22 cellular contexts compared by ENCODE assay signal in genomic region chr10:3727268-3727667, GRCh38. TPM values are rescaled to one million over a fixed set of nuclear protein-coding genes. Genes with fewer than 3 reads are reported as not detected.
DNase-seq lines count a peak whose midpoint lies in the region; ATAC-seq, FAIRE-seq and TF ChIP-seq lines count a peak whose summit lies in the region.
"Had no signal": no experiment of that assay in that cellular context is flagged by ENCODE, and none has a peak within 500 bp of the region (broad histone marks: within the 10 kb centered on the region; RNA-seq: fewer than 3 reads in every experiment).

No MANE protein-coding gene starts in this region.

- in situ Hi-C loops in GM12878 (cut with MboI) = no loop called here
- in situ Hi-C loops in HepG2 (cut with HindIII; ENCODE audit: extremely low pct_ligation_motif_present, low pct_unique_long_range_greater_than_20kb) = no loop called here

- intact Hi-C loops in GM12878 (cut with micrococcal nuclease; ENCODE audit: unreplicated experiment) = no loop called here
- intact Hi-C loops in HepG2 (cut with micrococcal nuclease; ENCODE audit: unreplicated experiment) = no loop called here
- intact Hi-C loops in adrenal gland (cut with DNase I) = no loop called here

- 78% methylated on average over 7 of the region's 7 CpGs for WGBS in GM12878 (ENCODE audit: insufficient coverage, insufficient replicate concordance, low lambda C conversion rate, missing lambda C conversion rate)
- 57% methylated on average over 7 of the region's 7 CpGs for WGBS in HepG2 (ENCODE audit: low lambda C conversion rate)
- no CpG with 5 or more reads among the region's 7 CpGs for WGBS in neuronal stem cell (ENCODE audit: extremely low coverage in 2 of 2, insufficient read length in 2 of 2, insufficient replicate concordance in 1 of 2), 2 donors
- WGBS in adrenal gland, 4 donors = 85 to 91% (median 88%) methylated on average over 7 of the region's 7 CpGs

- CTCF ChIA-PET in GM12878 (lab: Yijun Ruan, JAX) = no interaction called here
- CTCF ChIA-PET in HepG2 (lab: Yijun Ruan, JAX; ENCODE audit: low intra/inter-chr PET ratio, low total read pairs) = no interaction called here

- no peaks in the 10 kb centered on the region for H3K27me3 Mint-ChIP-seq in mesothelial cell of epicardium (ENCODE audit: low read depth)

- SMC1A ChIA-PET in GM12878 (lab: Charles Lee; ENCODE audit: uncharacterized antibody, unreplicated experiment) = no interaction called here

- no peak overlapping the region for H4K8ac ChIP-seq in neuronal stem cell (ENCODE audit: low read depth, low read length)

- ATAC-seq in GM12878 (no peak), HepG2 (no peak), GM21360 (IDR thresholded peaks at IDR 0.05; ENCODE audit: unreplicated experiment) (no peak), HG03439 (IDR thresholded peaks at IDR 0.05; ENCODE audit: unreplicated experiment) (no peak)

- no peak for TF ChIP-seq POLR2A in GM12878 (IDR thresholded peaks at IDR 0.05; ENCODE audit: low read depth, low read length)
- TF ChIP-seq POLR2A in HepG2 (IDR thresholded peaks at IDR 0.05; ENCODE audit: insufficient read depth in 1 of 2, low read depth in 2 of 2, low read length in 2 of 2) = no peak
- TF ChIP-seq POLR2A in adrenal gland (IDR thresholded peaks at IDR 0.05) = no peak

- TF ChIP-seq CTCF in AG10803 (conservative IDR thresholded peaks at IDR 0.05; ENCODE audit: low read length) (no peak), GM12878 (IDR thresholded peaks at IDR 0.05 in 2 of 3, conservative IDR thresholded peaks at IDR 0.05 in 1 of 3; ENCODE audit: control insufficient read depth in 2 of 3, extremely low read depth in 1 of 3, insufficient read depth in 1 of 3, low read depth in 3 of 3, low read length in 3 of 3) (no peak), HepG2 (CRISPR knock-in tag; IDR thresholded peaks at IDR 0.05) (no peak), adrenal gland (IDR thresholded peaks at IDR 0.05) (no peak), mesothelial cell of epicardium (IDR thresholded peaks at IDR 0.05; ENCODE audit: unreplicated experiment) (no peak)

- H3K9ac ChIP-seq in GM12878 (ENCODE audit: control insufficient read depth, insufficient read depth, low read length) = no peak overlapping the region
- H3K9ac ChIP-seq in HepG2 (ENCODE audit: insufficient read depth, low read depth, low read length) = no peak overlapping the region
- H3K9ac ChIP-seq in neuronal stem cell (ENCODE audit: low read depth, low read length, poor library complexity) = no peak overlapping the region
- H3K9ac ChIP-seq: BLaER1 treated with 17β-estradiol and CSF1 and Interleukin-3, amounts not matched to agents 10 nM and 100 nM had no signal

- no peak for FAIRE-seq in GM12878 (lab: Jason Lieb, UNC)
- FAIRE-seq in HepG2 (lab: Jason Lieb, UNC) = no peak
- FAIRE-seq: A204.1, G401.6, H1 had no signal

- POLR2A ChIA-PET in GM12878 (lab: Charles Lee) (no interaction called here), HepG2 (lab: Yijun Ruan, JAX) (no interaction called here)

- H3K27ac ChIP-seq in GM12878 (ENCODE audit: control insufficient read depth, insufficient read depth) = no peak overlapping the region
- H3K27ac ChIP-seq in HepG2 (ENCODE audit: extremely low read length, insufficient read depth, low read length) = no peak overlapping the region
- H3K27ac ChIP-seq in neuronal stem cell (replicated peaks; ENCODE audit: low read length) = no peak overlapping the region
- no peak overlapping the region for H3K27ac ChIP-seq in adrenal gland
- H3K27ac ChIP-seq: 22Rv1; BLaER1 treated with 17β-estradiol and CSF1 and Interleukin-3, amounts not matched to agents 10 nM and 100 nM had no signal

- no peak overlapping the region for H3K4ac ChIP-seq in neuronal stem cell (ENCODE audit: low read length)

- peaks cover 1% of the 10 kb centered on the region for H3K36me3 Mint-ChIP-seq in mesothelial cell of epicardium
- H3K36me3 Mint-ChIP-seq: CD4-positive, alpha-beta memory T cell had no signal

- no peaks in the 10 kb centered on the region for H3K36me3 ChIP-seq in GM12878 (ENCODE audit: control insufficient read depth in 2 of 2, insufficient read depth in 2 of 2, low read length in 1 of 2)
- no peaks in the 10 kb centered on the region for H3K36me3 ChIP-seq in HepG2 (replicated peaks in 1 of 2; ENCODE audit: control insufficient read depth in 1 of 2, insufficient read depth in 2 of 2, low read length in 2 of 2)
- no peaks in the 10 kb centered on the region for H3K36me3 ChIP-seq in neuronal stem cell (replicated peaks in 1 of 2; ENCODE audit: control insufficient read depth in 2 of 2, insufficient read depth in 2 of 2, low read length in 2 of 2)
- no peaks in the 10 kb centered on the region for H3K36me3 ChIP-seq in adrenal gland (replicated peaks in 1 of 2)
- H3K36me3 ChIP-seq: BE2C; BLaER1 treated with 17β-estradiol and CSF1 and Interleukin-3, amounts not matched to agents 10 nM and 100 nM had no signal

- RAD21 ChIA-PET in GM12878 (lab: Charles Lee; ENCODE audit: unreplicated experiment) = no interaction called here

- no peaks in the 10 kb centered on the region for H3K79me1 ChIP-seq in neuronal stem cell (ENCODE audit: low read depth, low read length)

- peaks cover 23% of the 10 kb centered on the region for H3K9me3 Mint-ChIP-seq in mesothelial cell of epicardium

- DNase-seq in AG10803 (ENCODE audit: low read depth) (peak; percentile 22), GM12878 (ENCODE audit: low read depth, low spot score) (no peak), HepG2 (ENCODE audit: low spot score) (peak; percentile 14), neuronal stem cell (ENCODE audit: low spot score) (no peak), adrenal gland (no peak), mesothelial cell of epicardium (ENCODE audit: low spot score in 2 of 2, unreplicated experiment in 2 of 2) (no peak)
- DNase-seq: AML-193; BE2C; Calu3; CD4-positive, alpha-beta memory T cell; COR-L47; DMS53; DMS79 treated with DMSO at 0.1 percent for 48 hours; H7; HCEC 1CT had no signal

- no peaks in the 10 kb centered on the region for H3K4me1 Mint-ChIP-seq in mesothelial cell of epicardium
- H3K4me1 Mint-ChIP-seq: CD4-positive, alpha-beta memory T cell had no signal

- H3K4me1 ChIP-seq in GM12878 (ENCODE audit: control insufficient read depth, insufficient read depth, low read length) (no peaks in the 10 kb centered on the region), HepG2 (ENCODE audit: insufficient read depth, low read length) (0 out of 2 replicates have a peak, but pooled peaks cover 4% of the 10 kb centered on the region), neuronal stem cell (ENCODE audit: control insufficient read depth in 2 of 2, insufficient read depth in 1 of 2, low read depth in 1 of 2, low read length in 2 of 2) (peaks cover 0 to 8% of the 10 kb centered on the region in 2 donors), adrenal gland (replicated peaks in 1 of 2) (no peaks in the 10 kb centered on the region)
- H3K4me1 ChIP-seq: BE2C had no signal

- H2BK5ac ChIP-seq in neuronal stem cell (ENCODE audit: low read length) = no peak overlapping the region

- TF ChIP-seq EP300 in GM12878 (IDR thresholded peaks at IDR 0.05; ENCODE audit: borderline replicate concordance in 1 of 2, control insufficient read depth in 1 of 2, low read depth in 2 of 2, low read length in 2 of 2) = no peak
- TF ChIP-seq EP300 in HepG2 (IDR thresholded peaks at IDR 0.05; ENCODE audit: low read depth in 2 of 2, low read length in 2 of 2) = no peak
- no peak for TF ChIP-seq EP300 in HepG2 (CRISPR knock-in tag; IDR thresholded peaks at IDR 0.05; ENCODE audit: borderline replicate concordance)

- H2BK120ac ChIP-seq in neuronal stem cell (ENCODE audit: low read depth, low read length) = no peak overlapping the region

- no peak overlapping the region for H3K27ac Mint-ChIP-seq in mesothelial cell of epicardium
- H3K27ac Mint-ChIP-seq: CD4-positive, alpha-beta memory T cell had no signal

- BruUV-seq in GM12878 (replicated peaks; lab: Mats Ljungman, UMichigan) (no TSS peak), HepG2 (replicated peaks; lab: Mats Ljungman, UMichigan) (no TSS peak)

- H3K79me2 ChIP-seq in GM12878 (ENCODE audit: control insufficient read depth, insufficient read depth, low read length) = no peaks in the 10 kb centered on the region
- no peaks in the 10 kb centered on the region for H3K79me2 ChIP-seq in HepG2 (ENCODE audit: insufficient read depth, low read length)

- peak overlapping the region; percentile 70 for H2AK5ac ChIP-seq in neuronal stem cell (ENCODE audit: low read depth, low read length)

- H2AFZ ChIP-seq in GM12878 (ENCODE audit: control insufficient read depth, low read depth, low read length) = no peak overlapping the region
- H2AFZ ChIP-seq in HepG2 (ENCODE audit: low read length) = no peak overlapping the region
- no peak overlapping the region for H2AFZ ChIP-seq in neuronal stem cell (ENCODE audit: low read length)

- no peak overlapping the region for H4K91ac ChIP-seq in neuronal stem cell (ENCODE audit: low read depth, low read length, poor library complexity)

- H3K14ac ChIP-seq in neuronal stem cell (ENCODE audit: low read length) = no peak overlapping the region

- H4K20me1 ChIP-seq in GM12878 (ENCODE audit: control insufficient read depth, insufficient read depth) (no peaks in the 10 kb centered on the region), HepG2 (ENCODE audit: insufficient read depth, low read length) (no peaks in the 10 kb centered on the region)
- H4K20me1 ChIP-seq: BLaER1 treated with 17β-estradiol and CSF1 and Interleukin-3, amounts not matched to agents 10 nM and 100 nM had no signal

- no peak overlapping the region for H3K4me3 Mint-ChIP-seq in mesothelial cell of epicardium
- H3K4me3 Mint-ChIP-seq: CD4-positive, alpha-beta memory T cell had no signal

- no peak overlapping the region for H2BK15ac ChIP-seq in neuronal stem cell (ENCODE audit: low read length)

- no peaks in the 10 kb centered on the region for H3K9me3 ChIP-seq in GM12878 (replicated peaks; ENCODE audit: control insufficient read depth, insufficient read depth, low read length)
- H3K9me3 ChIP-seq in HepG2 (ENCODE audit: low read length) = no peaks in the 10 kb centered on the region
- H3K9me3 ChIP-seq in neuronal stem cell (replicated peaks in 1 of 2; ENCODE audit: control insufficient read depth in 2 of 2, insufficient read depth in 1 of 2, low read depth in 1 of 2, low read length in 2 of 2) = no peaks in the 10 kb centered on the region
- no peaks in the 10 kb centered on the region for H3K9me3 ChIP-seq in adrenal gland (replicated peaks in 1 of 3)
- H3K9me3 ChIP-seq: BE2C had no signal

- H3K4me3 ChIP-seq in AG10803 (ENCODE audit: low read length) = no peak overlapping the region; the same call in 1 of the 2 replicates
- H3K4me3 ChIP-seq in GM12878 = no peak overlapping the region
- no peak overlapping the region for H3K4me3 ChIP-seq in HepG2 (replicated peaks in 1 of 3; ENCODE audit: insufficient read depth in 1 of 3, low read depth in 2 of 3, low read length in 3 of 3)
- H3K4me3 ChIP-seq in neuronal stem cell (ENCODE audit: low read length in 2 of 2) = no peak overlapping the region
- H3K4me3 ChIP-seq in adrenal gland = no peak overlapping the region
- H3K4me3 ChIP-seq: BLaER1 treated with 17β-estradiol and CSF1 and Interleukin-3, amounts not matched to agents 10 nM and 100 nM had no signal

- peak overlapping the region; percentile 43 for H3K23ac ChIP-seq in neuronal stem cell (ENCODE audit: low read depth, low read length, poor library complexity)

- H3K27me3 ChIP-seq in GM12878 (replicated peaks in 1 of 2; ENCODE audit: control insufficient read depth in 2 of 2, insufficient read depth in 2 of 2, low read length in 1 of 2) (no peaks in the 10 kb centered on the region; a peak in 2 of 4 replicates), HepG2 (ENCODE audit: control insufficient read depth in 1 of 2, insufficient read depth in 2 of 2, low read length in 2 of 2) (peaks cover 0 to 10% of the 10 kb centered on the region in 2 experiments; a peak in 1 of 5 replicates), neuronal stem cell (ENCODE audit: control insufficient read depth in 3 of 3, insufficient read depth in 3 of 3, low read depth in 1 of 3, low read length in 3 of 3) (no peaks in the 10 kb centered on the region), adrenal gland (no peaks in the 10 kb centered on the region)
- H3K27me3 ChIP-seq: BE2C; BLaER1 treated with 17β-estradiol and CSF1 and Interleukin-3, amounts not matched to agents 10 nM and 100 nM had no signal

- H3K18ac ChIP-seq in neuronal stem cell (ENCODE audit: low read length) = peak overlapping the region; percentile 64

- H3K4me2 ChIP-seq in GM12878 (ENCODE audit: control insufficient read depth, insufficient read depth) = no peak overlapping the region
- H3K4me2 ChIP-seq in HepG2 (ENCODE audit: low read depth, low read length) = no peak overlapping the region
- H3K4me2 ChIP-seq in neuronal stem cell (ENCODE audit: insufficient read depth, low read length, poor library complexity, severe bottlenecking) = no peak overlapping the region
- H3K4me2 ChIP-seq: BLaER1 treated with 17β-estradiol and CSF1 and Interleukin-3, amounts not matched to agents 10 nM and 100 nM had no signal

- no peak for TF ChIP-seq RAD21 in GM12878 (IDR thresholded peaks at IDR 0.05; ENCODE audit: insufficient read depth, low read depth, low read length)
- no peak for TF ChIP-seq RAD21 in HepG2 (CRISPR knock-in tag; IDR thresholded peaks at IDR 0.05)

- no peak overlapping the region for H2BK12ac ChIP-seq in neuronal stem cell (ENCODE audit: low read length)

RNA-seq across cellular contexts. Expression of gene KLF6, which starts 57.7 kb away (rescaled TPM):
- total RNA-seq in GM12878 (2013; cell fraction: nucleolus; rRNA removed) = 102 and 109 TPM in 2 replicates
- total RNA-seq in GM12878 (2014; rRNA removed) (17.6 and 19.9 TPM in 2 replicates), GM12878 (2014; rRNA removed; fragmentation: Illumina TruSeq; extraction: Trizol) (16.1 and 16.2 TPM in 2 replicates), GM12878 (2021) (42.1 and 47.3 TPM in 2 replicates), HepG2 (2016; rRNA removed; fragmentation: Illumina TruSeq; extraction: Trizol) (13.5 and 27.0 TPM in 2 replicates), adrenal gland (10 to 100 TPM; 14.4 to 70.2 (median 38.9) TPM), mesothelial cell of epicardium (99.1 to 117 TPM (median 106 TPM) in 3 replicates)
- polyA plus RNA-seq in GM12878 (2011; ENCODE audit: low read depth) = 25.2 TPM
- polyA plus RNA-seq in GM12878 (2011; rRNA removed) (31.5 and 32.0 TPM in 2 replicates), GM12878 (2014; fragmentation: Illumina TruSeq; extraction: Trizol) (21.6 and 26.4 TPM in 2 replicates), GM12878 (2014; fragmentation: Nextera tagmentation; extraction: Ambion mirVana) (10 to 100 TPM in 1 of 2 experiments, 1 to 10 TPM in 1; 7.4 to 15.4 TPM), GM12878 (2014; rRNA removed) (20.2 and 25.4 TPM in 2 replicates), GM12878 (2016; fragmentation: Nextera tagmentation; extraction: Ambion mirVana) (10 to 100 TPM; 48.6 to 54.1 TPM), HepG2 (2011; rRNA removed) (71.9 and 75.4 TPM in 2 replicates), adrenal gland (10 to 100 TPM; 14.9 to 25.2 (median 18.0) TPM)
- 29.9 and 31.3 TPM in 2 replicates for polyA plus RNA-seq in GM12878 (2011; cell fraction: cytosol; rRNA removed)
- 60.5 and 74.6 TPM in 2 replicates for polyA plus RNA-seq in GM12878 (2011; cell fraction: nucleus; rRNA removed)
- 49.8 and 49.9 TPM in 2 replicates for polyA plus RNA-seq in GM12878 (2012)
- 78.3 and 96.8 TPM in 2 replicates for polyA minus RNA-seq in GM12878 (2011; rRNA and poly(A)+ RNA removed)
- polyA minus RNA-seq in GM12878 (2011; cell fraction: cytosol; rRNA and poly(A)+ RNA removed) = 15.2 and 23.9 TPM in 2 replicates
- 201 and 273 TPM in 2 replicates for polyA minus RNA-seq in GM12878 (2011; cell fraction: nucleus; rRNA and poly(A)+ RNA removed)
- 17.4 and 21.1 TPM in 2 replicates for total RNA-seq in HepG2 (2016; cell fraction: cytosol; rRNA removed; fragmentation: Illumina TruSeq; extraction: Trizol; ENCODE audit: low read depth)
- total RNA-seq in HepG2 (2016; cell fraction: insoluble cytoplasmic fraction; rRNA removed; fragmentation: Illumina TruSeq; extraction: Trizol) = 13.7 and 28.9 TPM in 2 replicates
- 23.0 and 29.0 TPM in 2 replicates for total RNA-seq in HepG2 (2016; cell fraction: membrane; rRNA removed; fragmentation: Illumina TruSeq; extraction: Trizol)
- 106 and 113 TPM in 2 replicates for total RNA-seq in HepG2 (2016; cell fraction: nucleus; rRNA removed; fragmentation: Illumina TruSeq; extraction: Trizol)
- polyA plus RNA-seq in HepG2 (2011; cell fraction: cytosol; rRNA removed) = 35.6 and 36.3 TPM in 2 replicates
- 201 and 233 TPM in 2 replicates for polyA plus RNA-seq in HepG2 (2011; cell fraction: nucleus; rRNA removed)
- 28.6 and 64.6 TPM in 2 replicates for polyA plus RNA-seq in HepG2 (2012)
- 2.8 and 3.6 TPM in 2 replicates for polyA plus RNA-seq in HepG2 (2016; cell fraction: cytosol; fragmentation: Illumina TruSeq; extraction: Trizol; ENCODE audit: low read depth)
- polyA plus RNA-seq in HepG2 (2016; cell fraction: insoluble cytoplasmic fraction; fragmentation: Illumina TruSeq; extraction: Trizol; ENCODE audit: low read depth) = 25.4 and 29.8 TPM in 2 replicates
- polyA plus RNA-seq in HepG2 (2016; cell fraction: membrane; fragmentation: Illumina TruSeq; extraction: Trizol; ENCODE audit: low read depth) = 11.0 and 14.7 TPM in 2 replicates
- 165 and 176 TPM in 2 replicates for polyA plus RNA-seq in HepG2 (2016; cell fraction: nucleus; fragmentation: Illumina TruSeq; extraction: Trizol; ENCODE audit: insufficient read depth, low read depth)
- polyA minus RNA-seq in HepG2 (2011; rRNA and poly(A)+ RNA removed; ENCODE audit: low replicate concordance) = 46.3 and 318 TPM in 2 replicates
- polyA minus RNA-seq in HepG2 (2011; cell fraction: cytosol; rRNA and poly(A)+ RNA removed) = 50.8 and 67.4 TPM in 2 replicates
- 544 and 615 TPM in 2 replicates for polyA minus RNA-seq in HepG2 (2011; cell fraction: nucleus; rRNA and poly(A)+ RNA removed)
- 12.9 TPM for polyA plus RNA-seq in neuronal stem cell (2013, experiment 1 of 2)
- polyA plus RNA-seq in neuronal stem cell (2013, experiment 2 of 2) = 13.2 TPM

Comparison
In these comparisons a context has a peak if more than half of its experiments do, and no peak if none do; other contexts are left out.
1. DNase-seq: peak in AG10803 (single experiment) and HepG2 (single experiment); none in GM12878 (single experiment), neuronal stem cell (single experiment), adrenal gland (0 of 7) and mesothelial cell of epicardium (0 of 2).